Comparison of ENCODE assay signal across 14 cellular contexts in the genomic region with DNA sequence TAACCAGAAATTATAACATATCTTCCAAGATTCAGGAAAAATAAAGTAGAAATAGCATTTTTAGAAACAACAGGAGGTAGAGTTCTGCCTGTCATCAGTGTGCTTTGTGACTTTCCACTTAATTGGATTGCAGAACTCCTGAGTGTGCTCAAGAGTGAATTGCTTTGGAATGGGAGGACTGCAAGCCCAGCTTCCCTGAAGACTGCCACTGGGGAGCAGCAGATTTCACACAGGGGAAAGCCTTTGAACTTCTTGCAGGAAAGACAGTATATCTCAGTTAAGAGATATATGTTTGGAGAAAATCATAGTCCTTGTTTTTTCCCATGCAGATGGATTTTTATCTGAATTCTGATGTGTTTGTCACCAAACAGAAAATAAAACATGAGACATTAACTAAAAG.
DNase-seq lines count a peak whose midpoint lies in the region; TF ChIP-seq lines count a peak whose summit lies in the region.
"Had no signal": no experiment of that assay in that cellular context is flagged by ENCODE, and none has a peak within 500 bp of the region (broad histone marks: within the 10 kb centered on the region; RNA-seq: fewer than 3 reads in every experiment).

No MANE protein-coding gene starts in this region.

- no peak overlapping the region for H2BK12ac ChIP-seq in H9 (ENCODE audit: insufficient read length, low read depth, low read length)

- H4K5ac ChIP-seq in H9 (ENCODE audit: insufficient read length, low read depth, low read length) = no peak overlapping the region

- no peak overlapping the region for H2AK5ac ChIP-seq in H9 (ENCODE audit: insufficient read length, low read length)

- H3K4me2 ChIP-seq in H9 (ENCODE audit: insufficient read depth, insufficient read length, low read length) = no peak overlapping the region
- H3K4me2 ChIP-seq: BLaER1 treated with 17β-estradiol and CSF1 and Interleukin-3, amounts not matched to agents 10 nM and 100 nM had no signal

- H4K91ac ChIP-seq in H9 (ENCODE audit: insufficient read length, low read depth, low read length) = no peak overlapping the region

- H3K36me3 ChIP-seq in tibial artery = no peaks in the 10 kb centered on the region
- H3K36me3 ChIP-seq: BLaER1 treated with 17β-estradiol and CSF1 and Interleukin-3, amounts not matched to agents 10 nM and 100 nM had no signal

- no peak overlapping the region for H3K9ac ChIP-seq in H9 (ENCODE audit: extremely low read depth, insufficient read length, low read length)
- H3K9ac ChIP-seq: BLaER1 treated with 17β-estradiol and CSF1 and Interleukin-3, amounts not matched to agents 10 nM and 100 nM had no signal

- peaks cover 0 to 2% of the 10 kb centered on the region in 2 experiments; a peak in 1 of 5 replicates for H3K9me3 Mint-ChIP-seq in H9
- no peaks in the 10 kb centered on the region for H3K9me3 Mint-ChIP-seq in activated CD4-positive, alpha-beta T cell treated with anti-CD3 and anti-CD28 coated beads, Interleukin-2, amount 10 ng/mL, durations not matched to agents 7 days and 5 days

- TF ChIP-seq CTCF in 22Rv1 (IDR thresholded peaks at IDR 0.05) (peak; percentile 15; the same call in 1 of the 2 replicates), H9 (conservative IDR thresholded peaks at IDR 0.05) (peak; percentile 44; the same call in 2 of the 3 replicates), astrocyte of the cerebellum (IDR thresholded peaks at IDR 0.05; ENCODE audit: low read depth, low read length, missing control alignments) (peak; percentile 43), tibial artery (IDR thresholded peaks at IDR 0.05) (no peak)

- CTCF ChIA-PET in HEK293T (lab: Yijun Ruan, JAX) = no interaction called here
- CTCF ChIA-PET in activated CD4-positive, alpha-beta T cell treated with anti-CD3 and anti-CD28 coated beads, Interleukin-2, amount 10 ng/mL, durations not matched to agents 7 days and 5 days (lab: Charles Lee) = no interaction called here

- H3K4me3 Mint-ChIP-seq in H9 = no peak overlapping the region
- H3K4me3 Mint-ChIP-seq in activated CD4-positive, alpha-beta T cell treated with anti-CD3 and anti-CD28 coated beads, Interleukin-2, amount 10 ng/mL, durations not matched to agents 7 days and 5 days = no peak overlapping the region

- intact Hi-C loops in tibial artery (cut with DNase I; ENCODE audit: low total_unique reads) = no loop called here

- H3T11ph ChIP-seq in H9 (ENCODE audit: low read length) = no peak overlapping the region

- H4K20me1 ChIP-seq in H9 (ENCODE audit: control insufficient read depth, insufficient read depth, insufficient read length) = no peaks in the 10 kb centered on the region
- H4K20me1 ChIP-seq: BLaER1 treated with 17β-estradiol and CSF1 and Interleukin-3, amounts not matched to agents 10 nM and 100 nM had no signal

- H2BK20ac ChIP-seq in H9 (ENCODE audit: low read depth, low read length, poor library complexity, severe bottlenecking) = no peak overlapping the region

- in situ Hi-C loops in astrocyte of the cerebellum (cut with HindIII; ENCODE audit: low sequenced_read_pairs) = no loop called here

- no peaks in the 10 kb centered on the region for H3K27me3 ChIP-seq in H9 (ENCODE audit: insufficient read depth, low read length)
- H3K27me3 ChIP-seq in tibial artery = no peaks in the 10 kb centered on the region
- H3K27me3 ChIP-seq: BLaER1 treated with 17β-estradiol and CSF1 and Interleukin-3, amounts not matched to agents 10 nM and 100 nM had no signal

- DNase-seq in H9 (peak; percentile 56), astrocyte of the cerebellum (ENCODE audit: low read depth) (peak; percentile 11), iPS-NIHi11 (ENCODE audit: low spot score) (peak; percentile 40), tibial artery (no peak), HEK293T (ENCODE audit: extremely low spot score) (no peak)
- DNase-seq in stimulated activated CD4-positive, alpha-beta T cell treated with anti-CD3 and anti-CD28 coated beads, Interleukin-4, amount 100 ng/mL, for 4 hours = no peak
- no peak for DNase-seq in activated CD4-positive, alpha-beta T cell treated with anti-CD3 and anti-CD28 coated beads, Interleukin-2, amount 10 ng/mL, durations not matched to agents 7 days and 5 days
- DNase-seq: GOT3; NCI-H2171; stimulated activated naive CD8-positive, alpha-beta T cell treated with anti-CD3 and anti-CD28 coated beads, Interleukin-15, Interleukin-2, amounts not matched to agents 100 U/mL and 50 U/mL, for 24 hours; T-helper 2 cell had no signal

- H3K23me2 ChIP-seq in H9 (ENCODE audit: insufficient read length, low read depth, low read length, poor library complexity, severe bottlenecking) = no peaks in the 10 kb centered on the region

- no peak overlapping the region for H2BK120ac ChIP-seq in H9 (ENCODE audit: low read depth, low read length, poor library complexity, severe bottlenecking)

- peaks cover 12 to 15% of the 10 kb centered on the region in 2 experiments; a peak in 3 of 4 replicates for H3K4me1 Mint-ChIP-seq in H9
- H3K4me1 Mint-ChIP-seq in activated CD4-positive, alpha-beta T cell treated with anti-CD3 and anti-CD28 coated beads, Interleukin-2, amount 10 ng/mL, durations not matched to agents 7 days and 5 days = no peaks in the 10 kb centered on the region

- H3K4me1 ChIP-seq in H9 (ENCODE audit: insufficient read depth, low read length) (no peaks in the 10 kb centered on the region), tibial artery (no peaks in the 10 kb centered on the region)
- H3K4me1 ChIP-seq: BLaER1 treated with 17β-estradiol and CSF1 and Interleukin-3, amounts not matched to agents 10 nM and 100 nM had no signal

- H2AFZ ChIP-seq in H9 (ENCODE audit: low read length) = no peak overlapping the region

- H3K27ac Mint-ChIP-seq in H9 = no peak overlapping the region
- H3K27ac Mint-ChIP-seq in activated CD4-positive, alpha-beta T cell treated with anti-CD3 and anti-CD28 coated beads, Interleukin-2, amount 10 ng/mL, durations not matched to agents 7 days and 5 days = no peak overlapping the region

- no peaks in the 10 kb centered on the region for H3K9me3 ChIP-seq in H9 (ENCODE audit: control insufficient read depth, low read depth, low read length)
- no peaks in the 10 kb centered on the region for H3K9me3 ChIP-seq in tibial artery

- H3K27ac ChIP-seq in 22Rv1 (no peak overlapping the region), H9 (ENCODE audit: insufficient read length, low read depth, low read length) (no peak overlapping the region), tibial artery (no peak overlapping the region)
- H3K27ac ChIP-seq: BLaER1 treated with 17β-estradiol and CSF1 and Interleukin-3, amounts not matched to agents 10 nM and 100 nM; HL-60 had no signal

- H3K79me1 ChIP-seq in H9 (ENCODE audit: insufficient read depth, low read depth, low read length, poor library complexity, severe bottlenecking) = no peaks in the 10 kb centered on the region

- H3K4me3 ChIP-seq in astrocyte of the cerebellum (ENCODE audit: low read depth, low read length) (no peak overlapping the region), tibial artery (no peak overlapping the region)
- H3K4me3 ChIP-seq: BLaER1 treated with 17β-estradiol and CSF1 and Interleukin-3, amounts not matched to agents 10 nM and 100 nM had no signal

- no peaks in the 10 kb centered on the region for H3K79me2 ChIP-seq in H9 (ENCODE audit: insufficient read depth, low read length)

- H3K56ac ChIP-seq in H9 (ENCODE audit: insufficient read length, low read depth, low read length) = no peak overlapping the region

- POLR2A ChIA-PET in HEK293T (lab: Yijun Ruan, JAX) = no interaction called here
- POLR2A ChIA-PET in activated CD4-positive, alpha-beta T cell treated with anti-CD3 and anti-CD28 coated beads, Interleukin-2, amount 10 ng/mL, durations not matched to agents 7 days and 5 days (lab: Charles Lee) = no interaction called here

- no peak overlapping the region for H4K8ac ChIP-seq in H9 (replicated peaks; ENCODE audit: insufficient read length, low read depth, low read length)

- H3K14ac ChIP-seq in H9 (ENCODE audit: insufficient read depth, low read length) = no peak overlapping the region

- no peaks in the 10 kb centered on the region for H3K27me3 Mint-ChIP-seq in H9 (ENCODE audit: low read depth)
- H3K27me3 Mint-ChIP-seq in activated CD4-positive, alpha-beta T cell treated with anti-CD3 and anti-CD28 coated beads, Interleukin-2, amount 10 ng/mL, durations not matched to agents 7 days and 5 days = peaks cover 3% of the 10 kb centered on the region

- H3K36me3 Mint-ChIP-seq in H9 (ENCODE audit: insufficient read depth in 1 of 3, low read depth in 3 of 3) = peaks cover 0 to 2% (median 0%) of the 10 kb centered on the region in 3 experiments; a peak in 3 of 7 replicates
- H3K36me3 Mint-ChIP-seq in activated CD4-positive, alpha-beta T cell treated with anti-CD3 and anti-CD28 coated beads, Interleukin-2, amount 10 ng/mL, durations not matched to agents 7 days and 5 days (ENCODE audit: low read depth) = no peaks in the 10 kb centered on the region

- no peak overlapping the region for H2BK5ac ChIP-seq in H9 (ENCODE audit: insufficient read length, low read length)

- no peak overlapping the region for H3K4ac ChIP-seq in H9 (ENCODE audit: low read depth, low read length)

- no peak overlapping the region for H3K23ac ChIP-seq in H9 (ENCODE audit: insufficient read length, low read depth, low read length)

- H3K18ac ChIP-seq in H9 (ENCODE audit: insufficient read length, low read depth, low read length) = no peak overlapping the region

- no peak overlapping the region for H2BK15ac ChIP-seq in H9 (ENCODE audit: low read depth, low read length)

TF ChIP-seq in HEK293T, 16 proteins besides CTCF, POLR2A, EP300 and RAD21:
- TF ChIP-seq, protein P1, sequence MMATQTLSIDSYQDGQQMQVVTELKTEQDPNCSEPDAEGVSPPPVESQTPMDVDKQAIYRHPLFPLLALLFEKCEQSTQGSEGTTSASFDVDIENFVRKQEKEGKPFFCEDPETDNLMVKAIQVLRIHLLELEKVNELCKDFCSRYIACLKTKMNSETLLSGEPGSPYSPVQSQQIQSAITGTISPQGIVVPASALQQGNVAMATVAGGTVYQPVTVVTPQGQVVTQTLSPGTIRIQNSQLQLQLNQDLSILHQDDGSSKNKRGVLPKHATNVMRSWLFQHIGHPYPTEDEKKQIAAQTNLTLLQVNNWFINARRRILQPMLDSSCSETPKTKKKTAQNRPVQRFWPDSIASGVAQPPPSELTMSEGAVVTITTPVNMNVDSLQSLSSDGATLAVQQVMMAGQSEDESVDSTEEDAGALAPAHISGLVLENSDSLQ (IDR thresholded peaks at IDR 0.05) = no peak
- TF ChIP-seq ZNF384 (IDR thresholded peaks at IDR 0.05) = no peak
- TF ChIP-seq L3MBTL2 (conservative IDR thresholded peaks at IDR 0.05) = no peak
- TF ChIP-seq LEF1 (IDR thresholded peaks at IDR 0.05; ENCODE audit: borderline replicate concordance) = no peak
- no peak for TF ChIP-seq FOXK2 (IDR thresholded peaks at IDR 0.05)
- TF ChIP-seq SP1 (IDR thresholded peaks at IDR 0.05) = no peak
- no peak for TF ChIP-seq HDGF (IDR thresholded peaks at IDR 0.05; ENCODE audit: borderline replicate concordance)
- no peak for TF ChIP-seq FOXM1 (IDR thresholded peaks at IDR 0.05; ENCODE audit: borderline replicate concordance)

Comparison
In these comparisons a context has a peak if more than half of its experiments do, and no peak if none do; other contexts are left out.
1. CTCF ChIP-seq: peak in 22Rv1 (single experiment), H9 (single experiment) and astrocyte of the cerebellum (single experiment); none in tibial artery (0 of 2).
2. DNase-seq: peak in H9 (single experiment), astrocyte of the cerebellum (single experiment) and iPS-NIHi11 (single experiment); none in tibial artery (0 of 2), HEK293T (single experiment), stimulated activated CD4-positive, alpha-beta T cell treated with anti-CD3 and anti-CD28 coated beads, Interleukin-4, amount 100 ng/mL, for 4 hours (0 of 2) and activated CD4-positive, alpha-beta T cell treated with anti-CD3 and anti-CD28 coated beads, Interleukin-2, amount 10 ng/mL, durations not matched to agents 7 days and 5 days (single experiment).